Comparison of ENCODE assay signal across 9 cellular contexts in the genomic region with DNA sequence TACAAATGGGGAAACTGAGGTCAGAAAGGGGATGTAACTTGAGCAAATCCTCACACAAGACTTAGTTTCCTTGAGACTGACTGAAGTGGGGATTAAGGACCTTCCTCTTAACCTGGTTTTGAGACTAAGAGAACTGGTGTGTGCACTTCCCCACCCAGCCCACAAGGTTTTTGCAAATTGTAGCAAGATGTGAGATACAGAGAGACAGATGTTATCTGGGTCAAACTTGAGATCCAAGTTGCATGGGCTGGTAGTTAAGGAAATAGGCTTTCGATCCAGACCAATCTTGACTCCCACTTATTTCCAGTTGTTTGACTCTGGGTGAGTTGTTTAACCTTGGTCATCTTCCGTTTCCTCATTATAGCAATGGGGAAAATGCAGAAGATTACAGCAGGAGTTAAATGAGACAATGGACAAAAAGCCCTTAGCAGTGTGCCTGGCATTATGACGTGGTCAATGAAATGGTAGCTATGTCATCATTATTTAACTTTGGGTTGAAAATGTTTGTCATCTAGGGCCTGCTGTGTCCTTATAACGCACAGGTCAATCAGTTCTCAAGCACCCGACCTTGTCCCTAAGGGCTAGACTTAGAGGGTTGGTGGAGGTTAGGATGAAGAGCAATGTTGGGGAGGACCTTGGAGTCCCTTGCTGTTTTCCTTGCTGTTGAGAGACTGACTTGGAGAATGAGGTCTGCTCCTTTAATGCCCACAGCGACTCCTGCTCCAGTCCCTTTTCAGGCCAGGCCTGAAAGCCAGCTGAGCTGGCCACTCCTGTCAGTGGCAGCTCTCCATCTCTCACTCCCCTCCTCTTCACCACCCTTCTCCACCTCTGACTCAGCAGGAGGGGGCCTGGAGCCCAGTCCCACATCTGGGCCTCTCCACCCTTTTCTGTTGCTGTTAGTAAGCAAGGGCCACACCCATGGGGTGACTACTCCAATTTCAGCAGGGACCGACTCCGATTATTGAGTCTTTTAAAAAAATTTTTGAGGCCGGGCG. TPM values are rescaled to one million over a fixed set of nuclear protein-coding genes. Genes with fewer than 3 reads are reported as not detected.
DNase-seq lines count a peak whose midpoint lies in the region; ATAC-seq, FAIRE-seq and TF ChIP-seq lines count a peak whose summit lies in the region.
"Had no signal": no experiment of that assay in that cellular context is flagged by ENCODE, and none has a peak within 500 bp of the region (broad histone marks: within the 10 kb centered on the region; RNA-seq: fewer than 3 reads in every experiment).

No MANE protein-coding gene starts in this region.

- no peaks in the 10 kb centered on the region for H3K27me3 ChIP-seq in PC-3 (ENCODE audit: low read length)
- H3K27me3 ChIP-seq in osteoblast (ENCODE audit: insufficient read depth, low read length), result no peaks in the 10 kb centered on the region
- H3K27me3 ChIP-seq: SJCRH30 had no signal

- H3K9me3 ChIP-seq in PC-3 (ENCODE audit: low read length) (no peaks in the 10 kb centered on the region), osteoblast (ENCODE audit: low read depth, low read length) (no peaks in the 10 kb centered on the region)
- H3K9me3 ChIP-seq: SJCRH30 had no signal

- H3K27ac ChIP-seq in PC-3 (ENCODE audit: low read length) (peak overlapping the region; percentile 66), osteoblast (ENCODE audit: low read depth, low read length) (peak overlapping the region; percentile 69)
- H3K27ac ChIP-seq: SJCRH30 had no signal

- peak overlapping the region; percentile 78 for H3K4me3 ChIP-seq in PC-3 (ENCODE audit: low read length)
- peak overlapping the region; percentile 84 for H3K4me3 ChIP-seq in osteoblast (ENCODE audit: insufficient read depth, low read length)

- H3K79me2 ChIP-seq in PC-3 (ENCODE audit: low read length), result peaks cover 29% of the 10 kb centered on the region
- H3K79me2 ChIP-seq in osteoblast (ENCODE audit: insufficient read depth, low read length), result peaks cover 21% of the 10 kb centered on the region

- no peaks in the 10 kb centered on the region for H3F3A ChIP-seq in PC-3 (ENCODE audit: low read length, unreplicated experiment)

- TF ChIP-seq POLR2A in erythroblast (IDR thresholded peaks at IDR 0.05; ENCODE audit: low read length), result no peak
- no peak for TF ChIP-seq POLR2A in GM12891 (IDR thresholded peaks at IDR 0.05; ENCODE audit: low read depth, low read length)

- no peaks in the 10 kb centered on the region for H3K9me2 ChIP-seq in PC-3 (replicated peaks; ENCODE audit: low read length)

- H3K36me3 ChIP-seq in PC-3 (ENCODE audit: low read depth, low read length) (no peaks in the 10 kb centered on the region; the same call in 1 of the 2 replicates), osteoblast (ENCODE audit: insufficient read depth, low read length) (peaks cover 13% of the 10 kb centered on the region)
- H3K36me3 ChIP-seq: SJCRH30 had no signal

- CTCF ChIA-PET in PC-3 (lab: Charles Lee), result interaction anchor here (0.6 kb wide), 1 partner anchor 56 kb away, joined by 4 read pairs; the partner anchor contains the start of genes CTSA and NEURL2

- H3K4me2 ChIP-seq in PC-3 (ENCODE audit: low read length) (peak overlapping the region; percentile 91), osteoblast (ENCODE audit: insufficient read depth, low read length) (peak overlapping the region; percentile 96)

- DNase-seq in EH (ENCODE audit: low read depth) (peak; percentile 66), PC-3 (peak; percentile 95), erythroblast (lab: John Stamatoyannopoulos, UW) (peak; percentile 72 to 83), osteoblast (ENCODE audit: insufficient read length, low spot score, missing footprints) (peak; percentile 97), epidermal melanocyte (ENCODE audit: insufficient read length, low spot score) (no peak), GM12891 (ENCODE audit: insufficient read length, low spot score) (no peak), ecto neural progenitor cell (ENCODE audit: low spot score) (no peak)
- DNase-seq: SJCRH30 had no signal

- BruUV-seq in PC-3 (replicated peaks; lab: Mats Ljungman, UMichigan), result TSS peak; percentile 13

- H4K20me1 ChIP-seq in PC-3 (ENCODE audit: low read length), result no peaks in the 10 kb centered on the region
- peaks cover 13% of the 10 kb centered on the region for H4K20me1 ChIP-seq in osteoblast (ENCODE audit: insufficient read depth, low read length)

- no peak for FAIRE-seq in GM12891 (lab: Jason Lieb, UNC)

- peak; percentile 65 for ATAC-seq in PC-3
- no peak for ATAC-seq in GM19023 (IDR thresholded peaks at IDR 0.05; ENCODE audit: unreplicated experiment)

- no peak for TF ChIP-seq CTCF in PC-3 (conservative IDR thresholded peaks at IDR 0.05; ENCODE audit: low read depth, low read length)
- no peak for TF ChIP-seq CTCF in osteoblast (IDR thresholded peaks at IDR 0.05; ENCODE audit: extremely low read depth, low read depth, low read length)

- H3K9ac ChIP-seq in PC-3 (ENCODE audit: low read length), result peak overlapping the region; percentile 11; the same call in 1 of the 2 replicates

- H3K4me1 ChIP-seq in PC-3 (ENCODE audit: insufficient read depth, low read length) (peaks cover 35% of the 10 kb centered on the region), osteoblast (ENCODE audit: insufficient read depth, low read length) (peaks cover 33% of the 10 kb centered on the region)

- POLR2A ChIA-PET in PC-3 (lab: Charles Lee; ENCODE audit: unreplicated experiment), result interaction anchor here (0.6 to 1.4 kb wide), 3 partner anchors 32 to 100 kb away, joined by 5 to 29 read pairs (median 17); no protein-coding TSS in a partner anchor

- intact Hi-C loops in PC-3 (cut with micrococcal nuclease), result loop anchor here (1.0 to 10.0 kb wide), 3 partner anchors 32 to 139 kb away; partner anchors contain the start of gene ZNF335

- H2AFZ ChIP-seq in PC-3 (ENCODE audit: low read length) (no peak overlapping the region), osteoblast (ENCODE audit: low read length) (no peak overlapping the region)

TF ChIP-seq in GM12891, 5 proteins besides CTCF, POLR2A, EP300 and RAD21:
- no peak for TF ChIP-seq TAF1 (IDR thresholded peaks at IDR 0.05; ENCODE audit: low read depth, low read length)
- TF ChIP-seq PAX5 (IDR thresholded peaks at IDR 0.05; ENCODE audit: insufficient read depth, low read length, severe bottlenecking), result no peak
- TF ChIP-seq POLR2AphosphoS5 (IDR thresholded peaks at IDR 0.05; ENCODE audit: low read depth, low read length), result no peak
- TF ChIP-seq POU2F2 (IDR thresholded peaks at IDR 0.05; ENCODE audit: low read depth, low read length), result no peak
- no peak for TF ChIP-seq SPI1 (IDR thresholded peaks at IDR 0.05; ENCODE audit: low read depth, low read length)
TF ChIP-seq in GM12891: peak in this region for 0.

RNA-seq across cellular contexts. Expression of gene SNX21, which starts 1.9 kb away (rescaled TPM):
- total RNA-seq in PC-3 (2014; rRNA removed) (90.1 and 108 TPM in 2 replicates), osteoblast (69.0 and 101 TPM in 2 replicates)
- polyA plus RNA-seq in GM12891 (2012; ENCODE audit: low read depth, missing spikeins), result 1.4 TPM

RNA-seq across cellular contexts. Expression of gene TNNC2, which starts 8.4 kb away (rescaled TPM):
- total RNA-seq in PC-3 (2014; rRNA removed), result not detected in 2 replicates
- 0.29 and 0.36 TPM in 2 replicates for total RNA-seq in osteoblast
- polyA plus RNA-seq in GM12891 (2012; ENCODE audit: low read depth, missing spikeins), result 0.58 TPM

RNA-seq across cellular contexts. Expression of gene ACOT8, which starts 21.7 kb away (rescaled TPM):
- total RNA-seq in PC-3 (2014; rRNA removed) (57.4 and 58.8 TPM in 2 replicates), osteoblast (29.8 and 31.8 TPM in 2 replicates)
- 22.8 TPM for polyA plus RNA-seq in GM12891 (2012; ENCODE audit: low read depth, missing spikeins)

RNA-seq across cellular contexts. Expression of gene ZSWIM3, which starts 21.9 kb away (rescaled TPM):
- total RNA-seq in PC-3 (2014; rRNA removed), result 2.1 and 4.2 TPM in 2 replicates
- 4.7 and 5.3 TPM in 2 replicates for total RNA-seq in osteoblast
- 0.73 TPM for polyA plus RNA-seq in GM12891 (2012; ENCODE audit: low read depth, missing spikeins)

RNA-seq across cellular contexts. Expression of gene UBE2C, which starts 23.1 kb away (rescaled TPM):
- 251 and 304 TPM in 2 replicates for total RNA-seq in PC-3 (2014; rRNA removed)
- total RNA-seq in osteoblast, result 2.5 and 2.7 TPM in 2 replicates
- polyA plus RNA-seq in GM12891 (2012; ENCODE audit: low read depth, missing spikeins), result 104 TPM

Comparison
In these comparisons a context has a peak if more than half of its experiments do, and no peak if none do; other contexts are left out.
1. DNase-seq: peak in EH (single experiment), PC-3 (single experiment), erythroblast (2 of 2) and osteoblast (single experiment); none in epidermal melanocyte (single experiment), GM12891 (single experiment) and ecto neural progenitor cell (single experiment).